Comparison of ENCODE assay signal across 1 cellular context in the genomic region with DNA sequence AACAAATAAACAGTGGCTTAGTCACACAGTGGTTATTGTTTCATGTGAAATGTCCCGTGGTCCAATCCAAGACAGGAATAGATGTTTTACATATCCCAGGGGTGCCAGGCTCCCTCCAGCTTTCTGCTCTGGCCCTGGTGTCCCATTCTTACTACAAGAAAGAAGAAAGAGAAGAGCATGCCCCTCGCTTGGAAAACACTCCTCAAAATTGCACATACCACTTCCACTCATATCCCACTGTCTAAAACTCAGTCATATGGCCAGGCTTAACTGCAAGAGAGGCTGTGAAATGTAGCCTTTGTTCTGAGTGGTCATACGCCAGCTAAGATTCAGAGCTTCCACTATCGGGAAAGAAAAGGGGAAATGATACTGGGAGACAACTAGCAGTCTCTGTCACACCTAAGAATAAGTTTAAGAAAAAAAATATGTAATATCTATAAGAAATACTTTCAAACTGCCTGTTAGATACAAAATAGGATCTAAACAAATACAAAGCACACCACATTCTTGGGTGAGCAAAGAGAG.
TF ChIP-seq lines count a peak whose summit lies in the region.

No MANE protein-coding gene starts in this region.

TF ChIP-seq in HepG2, 621 proteins besides CTCF, POLR2A, EP300 and RAD21 (continued from another document):
- TF ChIP-seq, protein P1, sequence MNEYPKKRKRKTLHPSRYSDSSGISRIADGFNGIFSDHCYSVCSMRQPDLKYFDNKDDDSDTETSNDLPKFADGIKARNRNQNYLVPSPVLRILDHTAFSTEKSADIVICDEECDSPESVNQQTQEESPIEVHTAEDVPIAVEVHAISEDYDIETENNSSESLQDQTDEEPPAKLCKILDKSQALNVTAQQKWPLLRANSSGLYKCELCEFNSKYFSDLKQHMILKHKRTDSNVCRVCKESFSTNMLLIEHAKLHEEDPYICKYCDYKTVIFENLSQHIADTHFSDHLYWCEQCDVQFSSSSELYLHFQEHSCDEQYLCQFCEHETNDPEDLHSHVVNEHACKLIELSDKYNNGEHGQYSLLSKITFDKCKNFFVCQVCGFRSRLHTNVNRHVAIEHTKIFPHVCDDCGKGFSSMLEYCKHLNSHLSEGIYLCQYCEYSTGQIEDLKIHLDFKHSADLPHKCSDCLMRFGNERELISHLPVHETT (CRISPR knock-in tag; conservative IDR thresholded peaks at IDR 0.05), result no peak
- TF ChIP-seq ZNF274 (CRISPR knock-in tag; IDR thresholded peaks at IDR 0.05), result no peak
- TF ChIP-seq, protein P2, sequence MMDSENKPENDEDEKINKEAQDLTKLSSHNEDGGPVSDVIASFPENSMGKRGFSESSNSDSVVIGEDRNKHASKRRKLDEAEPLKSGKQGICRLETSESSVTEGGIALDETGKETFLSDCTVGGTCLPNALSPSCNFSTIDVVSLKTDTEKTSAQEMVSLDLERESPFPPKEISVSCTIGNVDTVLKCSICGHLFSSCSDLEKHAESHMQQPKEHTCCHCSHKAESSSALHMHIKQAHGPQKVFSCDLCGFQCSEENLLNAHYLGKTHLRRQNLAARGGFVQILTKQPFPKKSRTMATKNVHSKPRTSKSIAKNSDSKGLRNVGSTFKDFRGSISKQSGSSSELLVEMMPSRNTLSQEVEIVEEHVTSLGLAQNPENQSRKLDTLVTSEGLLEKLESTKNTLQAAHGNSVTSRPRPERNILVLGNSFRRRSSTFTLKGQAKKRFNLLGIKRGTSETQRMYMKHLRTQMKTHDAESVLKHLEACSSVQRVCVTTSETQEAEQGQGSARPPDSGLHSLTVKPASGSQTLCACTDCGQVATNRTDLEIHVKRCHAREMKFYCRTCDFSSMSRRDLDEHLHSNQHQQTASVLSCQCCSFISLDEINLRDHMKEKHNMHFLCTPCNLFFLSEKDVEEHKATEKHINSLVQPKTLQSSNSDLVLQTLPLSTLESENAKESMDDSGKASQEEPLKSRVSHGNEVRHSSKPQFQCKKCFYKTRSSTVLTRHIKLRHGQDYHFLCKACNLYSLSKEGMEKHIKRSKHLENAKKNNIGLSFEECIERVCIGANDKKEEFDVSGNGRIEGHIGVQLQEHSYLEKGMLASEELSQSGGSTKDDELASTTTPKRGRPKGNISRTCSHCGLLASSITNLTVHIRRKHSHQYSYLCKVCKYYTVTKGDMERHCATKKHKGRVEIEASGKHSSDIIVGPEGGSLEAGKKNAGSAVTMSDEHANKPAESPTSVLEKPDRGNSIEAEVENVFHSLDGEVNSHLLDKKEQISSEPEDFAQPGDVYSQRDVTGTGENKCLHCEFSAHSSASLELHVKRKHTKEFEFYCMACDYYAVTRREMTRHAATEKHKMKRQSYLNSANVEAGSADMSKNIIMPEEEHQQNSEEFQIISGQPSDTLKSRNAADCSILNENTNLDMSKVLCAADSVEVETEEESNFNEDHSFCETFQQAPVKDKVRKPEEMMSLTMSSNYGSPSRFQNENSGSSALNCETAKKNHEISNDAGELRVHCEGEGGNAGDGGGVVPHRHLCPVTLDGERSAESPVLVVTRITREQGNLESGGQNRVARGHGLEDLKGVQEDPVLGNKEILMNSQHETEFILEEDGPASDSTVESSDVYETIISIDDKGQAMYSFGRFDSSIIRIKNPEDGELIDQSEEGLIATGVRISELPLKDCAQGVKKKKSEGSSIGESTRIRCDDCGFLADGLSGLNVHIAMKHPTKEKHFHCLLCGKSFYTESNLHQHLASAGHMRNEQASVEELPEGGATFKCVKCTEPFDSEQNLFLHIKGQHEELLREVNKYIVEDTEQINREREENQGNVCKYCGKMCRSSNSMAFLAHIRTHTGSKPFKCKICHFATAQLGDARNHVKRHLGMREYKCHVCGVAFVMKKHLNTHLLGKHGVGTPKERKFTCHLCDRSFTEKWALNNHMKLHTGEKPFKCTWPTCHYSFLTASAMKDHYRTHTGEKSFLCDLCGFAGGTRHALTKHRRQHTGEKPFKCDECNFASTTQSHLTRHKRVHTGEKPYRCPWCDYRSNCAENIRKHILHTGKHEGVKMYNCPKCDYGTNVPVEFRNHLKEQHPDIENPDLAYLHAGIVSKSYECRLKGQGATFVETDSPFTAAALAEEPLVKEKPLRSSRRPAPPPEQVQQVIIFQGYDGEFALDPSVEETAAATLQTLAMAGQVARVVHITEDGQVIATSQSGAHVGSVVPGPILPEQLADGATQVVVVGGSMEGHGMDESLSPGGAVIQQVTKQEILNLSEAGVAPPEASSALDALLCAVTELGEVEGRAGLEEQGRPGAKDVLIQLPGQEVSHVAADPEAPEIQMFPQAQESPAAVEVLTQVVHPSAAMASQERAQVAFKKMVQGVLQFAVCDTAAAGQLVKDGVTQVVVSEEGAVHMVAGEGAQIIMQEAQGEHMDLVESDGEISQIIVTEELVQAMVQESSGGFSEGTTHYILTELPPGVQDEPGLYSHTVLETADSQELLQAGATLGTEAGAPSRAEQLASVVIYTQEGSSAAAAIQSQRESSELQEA (CRISPR knock-in tag; IDR thresholded peaks at IDR 0.05; ENCODE audit: not compliant biosample characterization), result no peak
- TF ChIP-seq PTBP1 (IDR thresholded peaks at IDR 0.05; ENCODE audit: low read depth, low read length, poor library complexity, severe bottlenecking), result no peak
- no peak for TF ChIP-seq TCF7 (IDR thresholded peaks at IDR 0.05; ENCODE audit: low read depth)
- TF ChIP-seq ZNF75D (CRISPR knock-in tag; IDR thresholded peaks at IDR 0.05; ENCODE audit: borderline replicate concordance), result no peak
- TF ChIP-seq HOXA7 (CRISPR knock-in tag; IDR thresholded peaks at IDR 0.05), result no peak
- no peak for TF ChIP-seq ZNF569 (CRISPR knock-in tag; IDR thresholded peaks at IDR 0.05; ENCODE audit: borderline replicate concordance)
- no peak for TF ChIP-seq U2AF2 (IDR thresholded peaks at IDR 0.05; ENCODE audit: low read depth, low read length)
- TF ChIP-seq, protein P3, sequence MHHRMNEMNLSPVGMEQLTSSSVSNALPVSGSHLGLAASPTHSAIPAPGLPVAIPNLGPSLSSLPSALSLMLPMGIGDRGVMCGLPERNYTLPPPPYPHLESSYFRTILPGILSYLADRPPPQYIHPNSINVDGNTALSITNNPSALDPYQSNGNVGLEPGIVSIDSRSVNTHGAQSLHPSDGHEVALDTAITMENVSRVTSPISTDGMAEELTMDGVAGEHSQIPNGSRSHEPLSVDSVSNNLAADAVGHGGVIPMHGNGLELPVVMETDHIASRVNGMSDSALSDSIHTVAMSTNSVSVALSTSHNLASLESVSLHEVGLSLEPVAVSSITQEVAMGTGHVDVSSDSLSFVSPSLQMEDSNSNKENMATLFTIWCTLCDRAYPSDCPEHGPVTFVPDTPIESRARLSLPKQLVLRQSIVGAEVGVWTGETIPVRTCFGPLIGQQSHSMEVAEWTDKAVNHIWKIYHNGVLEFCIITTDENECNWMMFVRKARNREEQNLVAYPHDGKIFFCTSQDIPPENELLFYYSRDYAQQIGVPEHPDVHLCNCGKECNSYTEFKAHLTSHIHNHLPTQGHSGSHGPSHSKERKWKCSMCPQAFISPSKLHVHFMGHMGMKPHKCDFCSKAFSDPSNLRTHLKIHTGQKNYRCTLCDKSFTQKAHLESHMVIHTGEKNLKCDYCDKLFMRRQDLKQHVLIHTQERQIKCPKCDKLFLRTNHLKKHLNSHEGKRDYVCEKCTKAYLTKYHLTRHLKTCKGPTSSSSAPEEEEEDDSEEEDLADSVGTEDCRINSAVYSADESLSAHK (CRISPR knock-in tag; IDR thresholded peaks at IDR 0.05; ENCODE audit: borderline replicate concordance), result no peak
- TF ChIP-seq POLR2G (IDR thresholded peaks at IDR 0.05; ENCODE audit: low read depth, low read length), result no peak
- TF ChIP-seq NR2F2 (IDR thresholded peaks at IDR 0.05; ENCODE audit: borderline replicate concordance, low read depth), result no peak
- TF ChIP-seq KLF16 (CRISPR knock-in tag; IDR thresholded peaks at IDR 0.05), result no peak
- no peak for TF ChIP-seq KLF15 (CRISPR knock-in tag; IDR thresholded peaks at IDR 0.05; ENCODE audit: borderline replicate concordance)
- no peak for TF ChIP-seq RARG (CRISPR knock-in tag; IDR thresholded peaks at IDR 0.05; ENCODE audit: low read depth)
